Comparison of ENCODE assay signal across 15 cellular contexts in the genomic region with DNA sequence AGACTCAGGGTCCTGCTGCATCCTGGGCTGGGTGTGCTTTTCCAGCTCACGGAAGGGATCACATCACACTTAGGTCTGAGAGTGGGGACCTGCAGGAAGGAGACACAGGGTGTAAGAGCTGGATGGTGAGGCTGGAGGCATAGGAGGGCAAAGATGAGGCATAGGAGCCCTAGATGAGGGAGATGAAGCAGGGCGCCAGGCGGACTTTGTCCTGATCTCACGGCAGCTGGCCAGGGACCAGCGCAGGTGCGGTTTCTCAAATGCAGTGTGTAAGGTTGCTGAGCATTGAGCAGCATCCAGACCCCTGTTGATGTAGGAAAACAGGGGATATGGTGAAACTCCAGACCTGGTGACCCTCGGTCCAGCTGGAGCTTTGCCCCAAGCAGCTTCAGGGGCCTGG.
DNase-seq lines count a peak whose midpoint lies in the region; ATAC-seq and TF ChIP-seq lines count a peak whose summit lies in the region.
"Had no signal": no experiment of that assay in that cellular context is flagged by ENCODE, and none has a peak within 500 bp of the region (broad histone marks: within the 10 kb centered on the region; RNA-seq: fewer than 3 reads in every experiment).

No MANE protein-coding gene starts in this region.

- peaks cover 4% of the 10 kb centered on the region for H3K9me3 Mint-ChIP-seq in activated naive CD8-positive, alpha-beta T cell treated with anti-CD3 and anti-CD28 coated beads, Interleukin-2, amount 50 U/mL, for 24 hours
- peaks cover 2% of the 10 kb centered on the region for H3K9me3 Mint-ChIP-seq in activated naive CD8-positive, alpha-beta T cell treated with anti-CD3 and anti-CD28 coated beads for 36 hours

- no peak for TF ChIP-seq POLR2A in esophagus muscularis mucosa (IDR thresholded peaks at IDR 0.05; ENCODE audit: low read depth)

- no peak overlapping the region for H2BK15ac ChIP-seq in neuronal stem cell (ENCODE audit: low read length)

- WGBS in neuronal stem cell (ENCODE audit: extremely low coverage in 2 of 2, insufficient read length in 2 of 2, insufficient replicate concordance in 1 of 2), 2 donors, result no CpG with 5 or more reads among the region's 7 CpGs
- WGBS in esophagus muscularis mucosa, result 95% methylated on average over 7 of the region's 7 CpGs

- H3K36me3 ChIP-seq in neuronal stem cell (replicated peaks in 1 of 2; ENCODE audit: control insufficient read depth in 2 of 2, insufficient read depth in 2 of 2, low read length in 2 of 2) (no peaks in the 10 kb centered on the region), esophagus muscularis mucosa (no peaks in the 10 kb centered on the region)
- H3K36me3 ChIP-seq: BLaER1 treated with 17β-estradiol and CSF1 and Interleukin-3, amounts not matched to agents 10 nM and 100 nM had no signal

- no peaks in the 10 kb centered on the region for H3K79me1 ChIP-seq in neuronal stem cell (ENCODE audit: low read depth, low read length)

- no peak overlapping the region for H2AFZ ChIP-seq in neuronal stem cell (ENCODE audit: low read length)

- H3K27ac ChIP-seq in neuronal stem cell (replicated peaks; ENCODE audit: low read length) (no peak overlapping the region), esophagus muscularis mucosa (replicated peaks in 1 of 4) (no peak overlapping the region)
- H3K27ac ChIP-seq: BLaER1 treated with 17β-estradiol and CSF1 and Interleukin-3, amounts not matched to agents 10 nM and 100 nM had no signal

- no peak overlapping the region for H2BK5ac ChIP-seq in neuronal stem cell (ENCODE audit: low read length)

- no peaks in the 10 kb centered on the region for H3K36me3 Mint-ChIP-seq in activated naive CD8-positive, alpha-beta T cell treated with anti-CD3 and anti-CD28 coated beads, Interleukin-2, amount 50 U/mL, for 24 hours (ENCODE audit: low read depth)
- no peaks in the 10 kb centered on the region for H3K36me3 Mint-ChIP-seq in activated naive CD8-positive, alpha-beta T cell treated with anti-CD3 and anti-CD28 coated beads for 36 hours
- H3K36me3 Mint-ChIP-seq: CD4-positive, CD25-positive, alpha-beta regulatory T cell had no signal

- H3K27me3 ChIP-seq in neuronal stem cell (ENCODE audit: control insufficient read depth in 3 of 3, insufficient read depth in 3 of 3, low read depth in 1 of 3, low read length in 3 of 3), result no peaks in the 10 kb centered on the region
- H3K27me3 ChIP-seq in esophagus muscularis mucosa, result no peaks in the 10 kb centered on the region
- H3K27me3 ChIP-seq: BLaER1 treated with 17β-estradiol and CSF1 and Interleukin-3, amounts not matched to agents 10 nM and 100 nM had no signal

- peak overlapping the region; percentile 40 for H3K18ac ChIP-seq in neuronal stem cell (ENCODE audit: low read length)

- no peak overlapping the region for H3K23ac ChIP-seq in neuronal stem cell (ENCODE audit: low read depth, low read length, poor library complexity)

- H3K4me3 ChIP-seq in neuronal stem cell (ENCODE audit: low read length in 2 of 2) (no peak overlapping the region), esophagus muscularis mucosa (no peak overlapping the region)
- H3K4me3 ChIP-seq: BLaER1 treated with 17β-estradiol and CSF1 and Interleukin-3, amounts not matched to agents 10 nM and 100 nM; K562 had no signal

- H2AK5ac ChIP-seq in neuronal stem cell (ENCODE audit: low read depth, low read length), result peak overlapping the region; percentile 5

- no peak for TF ChIP-seq CTCF in esophagus muscularis mucosa (IDR thresholded peaks at IDR 0.05)

- H4K91ac ChIP-seq in neuronal stem cell (ENCODE audit: low read depth, low read length, poor library complexity), result no peak overlapping the region

- H4K8ac ChIP-seq in neuronal stem cell (ENCODE audit: low read depth, low read length), result no peak overlapping the region

- H3K4me3 Mint-ChIP-seq in activated naive CD8-positive, alpha-beta T cell treated with anti-CD3 and anti-CD28 coated beads, Interleukin-2, amount 50 U/mL, for 24 hours, result no peak overlapping the region
- H3K4me3 Mint-ChIP-seq in activated naive CD8-positive, alpha-beta T cell treated with anti-CD3 and anti-CD28 coated beads for 36 hours, result no peak overlapping the region
- H3K4me3 Mint-ChIP-seq: CD4-positive, CD25-positive, alpha-beta regulatory T cell had no signal

- H2BK120ac ChIP-seq in neuronal stem cell (ENCODE audit: low read depth, low read length), result no peak overlapping the region

- no peak overlapping the region for H3K4me2 ChIP-seq in neuronal stem cell (ENCODE audit: insufficient read depth, low read length, poor library complexity, severe bottlenecking)
- H3K4me2 ChIP-seq: BLaER1 treated with 17β-estradiol and CSF1 and Interleukin-3, amounts not matched to agents 10 nM and 100 nM had no signal

- no peak overlapping the region for H3K27ac Mint-ChIP-seq in activated naive CD8-positive, alpha-beta T cell treated with anti-CD3 and anti-CD28 coated beads, Interleukin-2, amount 50 U/mL, for 24 hours
- H3K27ac Mint-ChIP-seq in activated naive CD8-positive, alpha-beta T cell treated with anti-CD3 and anti-CD28 coated beads for 36 hours, result no peak overlapping the region
- H3K27ac Mint-ChIP-seq: CD4-positive, CD25-positive, alpha-beta regulatory T cell had no signal

- H3K4me1 ChIP-seq in neuronal stem cell (ENCODE audit: control insufficient read depth in 2 of 2, insufficient read depth in 1 of 2, low read depth in 1 of 2, low read length in 2 of 2) (peaks cover 0 to 2% of the 10 kb centered on the region in 2 donors), esophagus muscularis mucosa (no peaks in the 10 kb centered on the region)
- H3K4me1 ChIP-seq: BLaER1 treated with 17β-estradiol and CSF1 and Interleukin-3, amounts not matched to agents 10 nM and 100 nM had no signal

- H2BK12ac ChIP-seq in neuronal stem cell (ENCODE audit: low read length), result no peak overlapping the region

- ATAC-seq in activated naive CD8-positive, alpha-beta T cell treated with anti-CD3 and anti-CD28 coated beads, Interleukin-2, amount 50 U/mL, for 24 hours, result peak; percentile 36
- ATAC-seq in left lobe of liver, result peak; percentile 76
- ATAC-seq in GM19023 (IDR thresholded peaks at IDR 0.05; ENCODE audit: unreplicated experiment), result no peak
- ATAC-seq: K562 had no signal

- H3K9ac ChIP-seq in neuronal stem cell (ENCODE audit: low read depth, low read length, poor library complexity), result no peak overlapping the region
- H3K9ac ChIP-seq: BLaER1 treated with 17β-estradiol and CSF1 and Interleukin-3, amounts not matched to agents 10 nM and 100 nM had no signal

- H3K14ac ChIP-seq in neuronal stem cell (ENCODE audit: low read length), result no peak overlapping the region

- H3K27me3 Mint-ChIP-seq in activated naive CD8-positive, alpha-beta T cell treated with anti-CD3 and anti-CD28 coated beads, Interleukin-2, amount 50 U/mL, for 24 hours, result peaks cover 2% of the 10 kb centered on the region
- peaks cover 9% of the 10 kb centered on the region for H3K27me3 Mint-ChIP-seq in activated naive CD8-positive, alpha-beta T cell treated with anti-CD3 and anti-CD28 coated beads for 36 hours

- H3K9me3 ChIP-seq in neuronal stem cell (replicated peaks in 1 of 2; ENCODE audit: control insufficient read depth in 2 of 2, insufficient read depth in 1 of 2, low read depth in 1 of 2, low read length in 2 of 2) (no peaks in the 10 kb centered on the region), esophagus muscularis mucosa (no peaks in the 10 kb centered on the region)

- intact Hi-C loops in esophagus muscularis mucosa (cut with DNase I), result no loop called here

- DNase-seq in activated naive CD8-positive, alpha-beta T cell treated with anti-CD3 and anti-CD28 coated beads, Interleukin-2, amount 50 U/mL, for 24 hours, result no peak
- no peak for DNase-seq in activated naive CD8-positive, alpha-beta T cell treated with anti-CD3 and anti-CD28 coated beads for 36 hours
- DNase-seq in left lobe of liver (ENCODE audit: low spot score), result peak; percentile 46
- DNase-seq in neuronal stem cell (ENCODE audit: low spot score), result no peak
- no peak for DNase-seq in NCI-H69 (lab: John Stamatoyannopoulos, UW)
- DNase-seq in esophagus muscularis mucosa (ENCODE audit: extremely low spot score), result no peak
- DNase-seq: ACHN; Calu3; CD4-positive, CD25-positive, alpha-beta regulatory T cell; DND-41; GDM1; Karpas-422 had no signal

- H3K4me1 Mint-ChIP-seq in activated naive CD8-positive, alpha-beta T cell treated with anti-CD3 and anti-CD28 coated beads, Interleukin-2, amount 50 U/mL, for 24 hours, result no peaks in the 10 kb centered on the region
- no peaks in the 10 kb centered on the region for H3K4me1 Mint-ChIP-seq in activated naive CD8-positive, alpha-beta T cell treated with anti-CD3 and anti-CD28 coated beads for 36 hours
- H3K4me1 Mint-ChIP-seq: CD4-positive, CD25-positive, alpha-beta regulatory T cell had no signal

- no peak overlapping the region for H3K4ac ChIP-seq in neuronal stem cell (ENCODE audit: low read length)

- no peak for TF ChIP-seq EP300 in esophagus muscularis mucosa (IDR thresholded peaks at IDR 0.05)
